Comparison of ENCODE assay signal across 13 cellular contexts in genomic region chr9:124574534-124574933, GRCh38.
"Had no signal": no experiment of that assay in that cellular context is flagged by ENCODE, and none has a peak within 500 bp of the region (broad histone marks: within the 10 kb centered on the region; RNA-seq: fewer than 3 reads in every experiment).

No MANE protein-coding gene starts in this region.

- ATAC-seq: naive thymus-derived CD4-positive, alpha-beta T cell; stimulated activated memory B cell treated with anti-CD40 and anti-IgM and Interleukin-4, amounts not matched to agents 10 μg/mL and 1 μg/mL and 100 μg/mL, for 72 hours had no signal

- H3K36me3 ChIP-seq: ascending aorta, thyroid gland had no signal

- H3K4me1 ChIP-seq: ascending aorta, thyroid gland had no signal

- H3K36me3 Mint-ChIP-seq: naive thymus-derived CD4-positive, alpha-beta T cell; stimulated activated memory B cell treated with anti-CD40 and anti-IgM and Interleukin-4, amounts not matched to agents 10 μg/mL and 1 μg/mL and 100 μg/mL, for 72 hours had no signal

- DNase-seq: activated CD4-positive, alpha-beta T cell treated with anti-CD3 and anti-CD28 coated beads, Interleukin-2, amount 50 U/mL, for 1 hour; activated naive CD4-positive, alpha-beta T cell treated with anti-CD3 and anti-CD28 coated beads for 36 hours; activated T-cell treated with anti-CD3 and anti-CD28 coated beads for 4 hours; dorsolateral prefrontal cortex; endodermal cell; naive thymus-derived CD4-positive, alpha-beta T cell; stimulated activated CD4-positive, alpha-beta T cell treated with anti-CD3 and anti-CD28 coated beads, Interleukin-2, amount 100 ng/mL, for 48 hours; thyroid gland had no signal

- H3K27ac Mint-ChIP-seq: activated naive CD4-positive, alpha-beta T cell treated with anti-CD3 and anti-CD28 coated beads for 36 hours; activated T-helper 17 cell treated with anti-CD3 and anti-CD28 coated beads, Interleukin-2, amount 50 U/mL, for 72 hours; endodermal cell; naive thymus-derived CD4-positive, alpha-beta T cell; stimulated activated memory B cell treated with anti-CD40 and anti-IgM and Interleukin-4, amounts not matched to agents 10 μg/mL and 1 μg/mL and 100 μg/mL, for 72 hours; T-helper 2 cell treated with Interferon-gamma antibody and Interleukin-4, amounts not matched to agents 5 μg/mL and 100 μg/mL, for 36 hours had no signal

- H2AFZ ChIP-seq: parathyroid adenoma had no signal

- H3K9me3 ChIP-seq: ascending aorta, thyroid gland had no signal

- H3K27me3 ChIP-seq: ascending aorta, dorsolateral prefrontal cortex, thyroid gland had no signal

- H3K27me3 Mint-ChIP-seq: stimulated activated memory B cell treated with anti-CD40 and anti-IgM and Interleukin-4, amounts not matched to agents 10 μg/mL and 1 μg/mL and 100 μg/mL, for 72 hours had no signal

- H3K4me3 ChIP-seq: ascending aorta, dorsolateral prefrontal cortex, thyroid gland had no signal

- H3K27ac ChIP-seq: ascending aorta, dorsolateral prefrontal cortex, parathyroid adenoma, thyroid gland had no signal

- H3K4me3 Mint-ChIP-seq: activated naive CD4-positive, alpha-beta T cell treated with anti-CD3 and anti-CD28 coated beads for 36 hours; activated T-helper 17 cell treated with anti-CD3 and anti-CD28 coated beads, Interleukin-2, amount 50 U/mL, for 72 hours; endodermal cell; naive thymus-derived CD4-positive, alpha-beta T cell; stimulated activated memory B cell treated with anti-CD40 and anti-IgM and Interleukin-4, amounts not matched to agents 10 μg/mL and 1 μg/mL and 100 μg/mL, for 72 hours; T-helper 2 cell treated with Interferon-gamma antibody and Interleukin-4, amounts not matched to agents 5 μg/mL and 100 μg/mL, for 36 hours had no signal

- H3K79me2 ChIP-seq: parathyroid adenoma had no signal

- H3K9me3 Mint-ChIP-seq: activated naive CD4-positive, alpha-beta T cell treated with anti-CD3 and anti-CD28 coated beads for 36 hours; activated T-helper 17 cell treated with anti-CD3 and anti-CD28 coated beads, Interleukin-2, amount 50 U/mL, for 72 hours; stimulated activated memory B cell treated with anti-CD40 and anti-IgM and Interleukin-4, amounts not matched to agents 10 μg/mL and 1 μg/mL and 100 μg/mL, for 72 hours; T-helper 2 cell treated with Interferon-gamma antibody and Interleukin-4, amounts not matched to agents 5 μg/mL and 100 μg/mL, for 36 hours had no signal

- H3K4me1 Mint-ChIP-seq: activated T-helper 17 cell treated with anti-CD3 and anti-CD28 coated beads, Interleukin-2, amount 50 U/mL, for 72 hours; stimulated activated memory B cell treated with anti-CD40 and anti-IgM and Interleukin-4, amounts not matched to agents 10 μg/mL and 1 μg/mL and 100 μg/mL, for 72 hours had no signal

- H3K9ac ChIP-seq: parathyroid adenoma had no signal
